Comparison of ENCODE assay signal across 8 cellular contexts in genomic region chr11:43682081-43682480, GRCh38. TPM values are rescaled to one million over a fixed set of nuclear protein-coding genes. Genes with fewer than 3 reads are reported as not detected.
DNase-seq lines count a peak whose midpoint lies in the region; ATAC-seq and TF ChIP-seq lines count a peak whose summit lies in the region.
"Not testable (repeated sequence)": the region's sequence is repeated elsewhere in the genome, so short reads cannot be mapped to it uniquely, and the experiment has no call there.

No MANE protein-coding gene starts in this region.

- peaks cover 26% of the 10 kb centered on the region for H3F3A ChIP-seq in neural progenitor cell (ENCODE audit: low read depth)

- H3K4me1 ChIP-seq in Caco-2, result peaks cover 21% of the 10 kb centered on the region
- H3K4me1 ChIP-seq in RWPE2 (ENCODE audit: insufficient read depth, poor library complexity, severe bottlenecking), result peaks cover 22% of the 10 kb centered on the region
- peaks cover 20% of the 10 kb centered on the region for H3K4me1 ChIP-seq in iPS-18a (ENCODE audit: control insufficient read depth, low read depth, low read length)
- H3K4me1 ChIP-seq in neural progenitor cell, result peaks cover 16% of the 10 kb centered on the region
- H3K4me1 ChIP-seq in tibial artery, result peaks cover 0 to 47% (median 14%) of the 10 kb centered on the region in 4 donors

- DNase-seq in Caco-2; RWPE2 (ENCODE audit: low spot score); activated T-helper 2 cell treated with anti-CD3 and anti-CD28 coated beads, Interferon-gamma antibody, Interleukin-2, Interleukin-4, amounts not matched to agents 10 μg/mL and 5 μg/mL and 100 μg/mL, durations not matched to agents 14 hours and 24 hours and 36 hours (ENCODE audit: low spot score); effector memory CD8-positive, alpha-beta T cell; neural progenitor cell (ENCODE audit: low spot score); tibial artery: not testable (repeated sequence)
- peak; percentile 40 for DNase-seq in KBM-7

- H3K27ac ChIP-seq in RWPE2 (ENCODE audit: poor library complexity, severe bottlenecking) (peak overlapping the region; percentile 61), iPS-18a (ENCODE audit: low read length) (peak overlapping the region; percentile 42), tibial artery (peak overlapping the region in 1 of 2 donors; percentile 92)
- not testable (repeated sequence) for H3K27ac ChIP-seq in neural progenitor cell

- peaks cover 21% of the 10 kb centered on the region for H3K4me1 Mint-ChIP-seq in Caco-2 (ENCODE audit: low read depth, unreplicated experiment)
- H3K4me1 Mint-ChIP-seq in activated T-helper 2 cell treated with anti-CD3 and anti-CD28 coated beads, Interferon-gamma antibody, Interleukin-2, Interleukin-4, amounts not matched to agents 10 μg/mL and 5 μg/mL and 100 μg/mL, durations not matched to agents 14 hours and 24 hours and 36 hours (ENCODE audit: low read depth), result peaks cover 41% of the 10 kb centered on the region
- peaks cover 17 to 28% of the 10 kb centered on the region in 2 donors for H3K4me1 Mint-ChIP-seq in effector memory CD8-positive, alpha-beta T cell (ENCODE audit: low read depth in 2 of 2)
- peaks cover 18% of the 10 kb centered on the region for H3K4me1 Mint-ChIP-seq in neural progenitor cell

- H3K27ac Mint-ChIP-seq in Caco-2 (ENCODE audit: unreplicated experiment), result peak overlapping the region; percentile 97
- peak overlapping the region; percentile 96 for H3K27ac Mint-ChIP-seq in activated T-helper 2 cell treated with anti-CD3 and anti-CD28 coated beads, Interferon-gamma antibody, Interleukin-2, Interleukin-4, amounts not matched to agents 10 μg/mL and 5 μg/mL and 100 μg/mL, durations not matched to agents 14 hours and 24 hours and 36 hours
- peak overlapping the region; percentile 95 to 99 for H3K27ac Mint-ChIP-seq in effector memory CD8-positive, alpha-beta T cell
- peak overlapping the region; percentile 97 for H3K27ac Mint-ChIP-seq in neural progenitor cell

- TF ChIP-seq CTCF in Caco-2 (IDR thresholded peaks at IDR 0.05; ENCODE audit: insufficient read depth in 1 of 2, low read depth in 1 of 2, low read length in 1 of 2, severe bottlenecking in 1 of 2, unreplicated experiment in 1 of 2); RWPE2 (IDR thresholded peaks at IDR 0.05; ENCODE audit: poor library complexity, severe bottlenecking); neural progenitor cell (IDR thresholded peaks at IDR 0.05); tibial artery (IDR thresholded peaks at IDR 0.05): not testable (repeated sequence)

- CTCF ChIA-PET in Caco-2 (lab: Charles Lee), result not testable (repeated sequence)

- H3K27me3 ChIP-seq in Caco-2 (replicated peaks; ENCODE audit: control insufficient read depth, insufficient read depth, low read length); RWPE2 (ENCODE audit: insufficient read depth, poor library complexity, severe bottlenecking); iPS-18a (ENCODE audit: control insufficient read depth, insufficient read depth, low read length); neural progenitor cell; tibial artery: not testable (repeated sequence)

- not testable (repeated sequence) for H3K9me3 ChIP-seq in Caco-2; RWPE2 (ENCODE audit: severe bottlenecking); iPS-18a (ENCODE audit: control insufficient read depth, low read depth, low read length); neural progenitor cell (ENCODE audit: low read depth); tibial artery

- H3K36me3 ChIP-seq in Caco-2 (ENCODE audit: control insufficient read depth, insufficient read depth, low read length); iPS-18a (ENCODE audit: control insufficient read depth, low read depth, low read length); neural progenitor cell; tibial artery: not testable (repeated sequence)
- H3K36me3 ChIP-seq in RWPE2 (ENCODE audit: low read depth), result peaks cover 33% of the 10 kb centered on the region

- peak overlapping the region; percentile 95 for H3K9ac ChIP-seq in iPS-18a (ENCODE audit: low read length)
- peak overlapping the region; percentile 77 for H3K9ac ChIP-seq in neural progenitor cell

- POLR2A ChIA-PET in Caco-2 (lab: Charles Lee), result not testable (repeated sequence)

- intact Hi-C loops in Caco-2 (cut with micrococcal nuclease; ENCODE audit: unreplicated experiment), result loop anchor here (5.0 kb wide), 1 partner anchor 95 kb away; no protein-coding TSS in a partner anchor
- intact Hi-C loops in activated T-helper 2 cell treated with anti-CD3 and anti-CD28 coated beads, Interferon-gamma antibody, Interleukin-2, Interleukin-4, amounts not matched to agents 10 μg/mL and 5 μg/mL and 100 μg/mL, durations not matched to agents 14 hours and 24 hours and 36 hours (cut with micrococcal nuclease), result loop anchor here (10.0 kb wide), 1 partner anchor 107 kb away; no protein-coding TSS in a partner anchor
- intact Hi-C loops in tibial artery (cut with DNase I; ENCODE audit: low total_unique reads), result loop anchor here (5.0 kb wide), 1 partner anchor 35 kb away; no protein-coding TSS in a partner anchor

- in situ Hi-C loops in KBM-7 (cut with MboI; ENCODE audit: low pct_unique_long_range_greater_than_20kb, low sequenced_read_pairs), result not testable (repeated sequence)

- H3K27me3 Mint-ChIP-seq in Caco-2 (ENCODE audit: insufficient read depth, unreplicated experiment); activated T-helper 2 cell treated with anti-CD3 and anti-CD28 coated beads, Interferon-gamma antibody, Interleukin-2, Interleukin-4, amounts not matched to agents 10 μg/mL and 5 μg/mL and 100 μg/mL, durations not matched to agents 14 hours and 24 hours and 36 hours (ENCODE audit: low read depth); effector memory CD8-positive, alpha-beta T cell; neural progenitor cell (ENCODE audit: insufficient read depth, low read depth): not testable (repeated sequence)

- not testable (repeated sequence) for ATAC-seq in RWPE2 (ENCODE audit: low read depth); effector memory CD8-positive, alpha-beta T cell (replicated peaks)

- not testable (repeated sequence) for BruUV-seq in Caco-2 (replicated peaks; lab: Mats Ljungman, UMichigan)

- H2AFZ ChIP-seq in neural progenitor cell (replicated peaks), result not testable (repeated sequence)

- H4K20me1 ChIP-seq in neural progenitor cell (ENCODE audit: low read depth), result peaks cover 14% of the 10 kb centered on the region

- H3K79me2 ChIP-seq in neural progenitor cell (ENCODE audit: low read depth), result peaks cover 60% of the 10 kb centered on the region

- H3K4me2 ChIP-seq in neural progenitor cell, result peak overlapping the region; percentile 95

- H3K9me3 Mint-ChIP-seq in Caco-2 (ENCODE audit: unreplicated experiment); effector memory CD8-positive, alpha-beta T cell: not testable (repeated sequence)
- H3K9me3 Mint-ChIP-seq in activated T-helper 2 cell treated with anti-CD3 and anti-CD28 coated beads, Interferon-gamma antibody, Interleukin-2, Interleukin-4, amounts not matched to agents 10 μg/mL and 5 μg/mL and 100 μg/mL, durations not matched to agents 14 hours and 24 hours and 36 hours, result peaks cover 16% of the 10 kb centered on the region
- H3K9me3 Mint-ChIP-seq in neural progenitor cell, result peaks cover 18% of the 10 kb centered on the region

- H3K36me3 Mint-ChIP-seq in Caco-2 (ENCODE audit: insufficient read depth, unreplicated experiment) (peaks cover 59% of the 10 kb centered on the region), neural progenitor cell (peaks cover 38% of the 10 kb centered on the region)
- H3K36me3 Mint-ChIP-seq in activated T-helper 2 cell treated with anti-CD3 and anti-CD28 coated beads, Interferon-gamma antibody, Interleukin-2, Interleukin-4, amounts not matched to agents 10 μg/mL and 5 μg/mL and 100 μg/mL, durations not matched to agents 14 hours and 24 hours and 36 hours (ENCODE audit: low read depth), result peaks cover 56% of the 10 kb centered on the region
- peaks cover 16% of the 10 kb centered on the region for H3K36me3 Mint-ChIP-seq in effector memory CD8-positive, alpha-beta T cell (ENCODE audit: insufficient read depth)

- peak overlapping the region; percentile 94 for H3K4me3 Mint-ChIP-seq in Caco-2 (ENCODE audit: unreplicated experiment)
- peak overlapping the region; percentile 96 for H3K4me3 Mint-ChIP-seq in activated T-helper 2 cell treated with anti-CD3 and anti-CD28 coated beads, Interferon-gamma antibody, Interleukin-2, Interleukin-4, amounts not matched to agents 10 μg/mL and 5 μg/mL and 100 μg/mL, durations not matched to agents 14 hours and 24 hours and 36 hours (ENCODE audit: low read depth)
- H3K4me3 Mint-ChIP-seq in effector memory CD8-positive, alpha-beta T cell, result peak overlapping the region; percentile 87 to 89
- H3K4me3 Mint-ChIP-seq in neural progenitor cell, result peak overlapping the region; percentile 90

- H3K4me3 ChIP-seq in Caco-2 (ENCODE audit: low read depth, low read length) (peak overlapping the region; percentile 85), RWPE2 (ENCODE audit: severe bottlenecking) (peak overlapping the region; percentile 44), iPS-18a (ENCODE audit: low read length) (peak overlapping the region; percentile 99), neural progenitor cell (peak overlapping the region; percentile 75), tibial artery (peak overlapping the region; percentile 67 to 85)

RNA-seq across cellular contexts. Expression of gene HSD17B12, which starts 1.5 kb away (rescaled TPM):
- total RNA-seq in Caco-2 (2022) (147 and 155 TPM in 2 replicates), neural progenitor cell (ENCODE audit: low replicate concordance) (72.5 and 102 TPM in 2 replicates)
- total RNA-seq in activated T-helper 2 cell treated with anti-CD3 and anti-CD28 coated beads, Interferon-gamma antibody, Interleukin-2, Interleukin-4, amounts not matched to agents 10 μg/mL and 5 μg/mL and 100 μg/mL, durations not matched to agents 14 hours and 24 hours and 36 hours, result 79.8 and 81.3 TPM in 2 replicates

Comparison
In these comparisons a context has a peak if more than half of its experiments do, and no peak if none do; other contexts are left out.
1. H3K4me3 ChIP-seq: peak in every context shown above with its lines; median percentile 99 in iPS-18a; 85 in Caco-2; 76 in tibial artery; 75 in neural progenitor cell; 44 in RWPE2.